Comparison of ENCODE assay signal across 13 cellular contexts in genomic region chr7:130990178-130990832, GRCh38.
A peak's percentile ranks its signal among the peaks of the same experiment; 100 is the strongest.
DNase-seq lines count a peak whose midpoint lies in the region; ATAC-seq and TF ChIP-seq lines count a peak whose summit lies in the region.
"Had no signal": no experiment of that assay in that cellular context is flagged by ENCODE, and none has a peak within 500 bp of the region (broad histone marks: within the 10 kb centered on the region; RNA-seq: fewer than 3 reads in every experiment).

No MANE protein-coding gene starts in this region.

- peak overlapping the region; percentile 66 for H3K4me3 Mint-ChIP-seq in natural killer cell

- no peaks in the 10 kb centered on the region for H3K27me3 Mint-ChIP-seq in natural killer cell (ENCODE audit: low read depth in 2 of 2)

- intact Hi-C loops in left ventricle myocardium superior (cut with micrococcal nuclease) (no loop called here), Right ventricle myocardium superior (cut with DNase I) (no loop called here), natural killer cell (cut with micrococcal nuclease) (no loop called here)

- H3K9me3 Mint-ChIP-seq in natural killer cell: no peaks in the 10 kb centered on the region

- DNase-seq in left ventricle myocardium superior (no peak), Right ventricle myocardium superior (no peak), caudate nucleus (lab: John Stamatoyannopoulos, UW) (peak in 2 of 61 donors; percentile 26 to 56), natural killer cell (no peak), HK-2 (ENCODE audit: unreplicated experiment) (no peak), GM20000 (ENCODE audit: low spot score) (no peak)
- DNase-seq: GF-D8, heart right ventricle, NCI-H2081, OCI-M1 had no signal

- peak overlapping the region; percentile 42 for H3K27ac ChIP-seq in caudate nucleus (ENCODE audit: low read depth, low read length)

- peak overlapping the region in 1 of 2 donors; percentile 96 for H3K27ac Mint-ChIP-seq in natural killer cell

- peak; percentile 17 for ATAC-seq in left ventricle myocardium superior
- ATAC-seq in Right ventricle myocardium superior (ENCODE audit: poor library complexity): no peak
- ATAC-seq in natural killer cell: peak; percentile 49 to 82 (median 61)
- no peak for ATAC-seq in GM21447 (IDR thresholded peaks at IDR 0.05; ENCODE audit: unreplicated experiment)
- no peak for ATAC-seq in GM19023 (IDR thresholded peaks at IDR 0.05; ENCODE audit: unreplicated experiment)
- ATAC-seq: HepG2 had no signal

- H3K36me3 Mint-ChIP-seq in natural killer cell: no peaks in the 10 kb centered on the region

- TF ChIP-seq CTCF in natural killer cell (IDR thresholded peaks at IDR 0.05) (no peak), GM20000 (IDR thresholded peaks at IDR 0.05; ENCODE audit: extremely low read depth, missing control alignments) (no peak)

- peaks cover 73 to 74% of the 10 kb centered on the region in 2 donors for H3K4me1 Mint-ChIP-seq in natural killer cell

Comparison
In these comparisons a context has a peak if more than half of its experiments do, and no peak if none do; other contexts are left out.
1. ATAC-seq: peak in left ventricle myocardium superior (single experiment) and natural killer cell (3 of 3); none in Right ventricle myocardium superior (single experiment), GM21447 (single experiment) and GM19023 (single experiment).